In genomic region chr3:192042116-192042515, GRCh38 we compare ENCODE assay signal across 12 cellular contexts.
DNase-seq lines count a peak whose midpoint lies in the region; ATAC-seq and TF ChIP-seq lines count a peak whose summit lies in the region.
"Had no signal": no experiment of that assay in that cellular context is flagged by ENCODE, and none has a peak within 500 bp of the region (broad histone marks: within the 10 kb centered on the region; RNA-seq: fewer than 3 reads in every experiment).

No MANE protein-coding gene starts in this region.

- intact Hi-C loops in OCI-LY7 (cut with micrococcal nuclease; ENCODE audit: unreplicated experiment): loop anchor here (1.0 to 10.0 kb wide), 4 partner anchors 21 to 937 kb away; no protein-coding TSS in a partner anchor

- H3K4me3 ChIP-seq in OCI-LY7 (ENCODE audit: low read depth, low read length, poor library complexity, severe bottlenecking): peak overlapping the region; percentile 6

- no TSS peak for BruUV-seq in OCI-LY7 (replicated peaks; lab: Mats Ljungman, UMichigan)

- no peaks in the 10 kb centered on the region for H3K79me2 ChIP-seq in OCI-LY7 (ENCODE audit: insufficient read depth, low read depth, low read length)

- H3K4me2 ChIP-seq in OCI-LY7 (ENCODE audit: low read length): peak overlapping the region; percentile 45

- no peaks in the 10 kb centered on the region for H3K36me3 Mint-ChIP-seq in nephron progenitor cell (ENCODE audit: low read depth)

- H2AFZ ChIP-seq in OCI-LY7 (ENCODE audit: low read length): peak overlapping the region; percentile 27; the same call in 1 of the 2 replicates

- peak overlapping the region; percentile 85 for H3K27ac ChIP-seq in OCI-LY7 (ENCODE audit: low read depth, low read length, poor library complexity, severe bottlenecking)

- peaks cover 55% of the 10 kb centered on the region; the same call in 1 of the 2 replicates for H3K9me3 ChIP-seq in OCI-LY7 (ENCODE audit: low read length)

- peak; percentile 91 for DNase-seq in OCI-LY7 (ENCODE audit: low spot score)
- no peak for DNase-seq in NCI-H226
- DNase-seq in omental fat pad (ENCODE audit: low spot score): no peak
- no peak for DNase-seq in HEK293T (ENCODE audit: extremely low spot score)
- DNase-seq in nephron progenitor cell: no peak
- DNase-seq: activated effector memory CD4-positive, alpha-beta T cell treated with Interleukin-2 at 50 U/mL for 16 hours; DMS79; HCEC 1CT; NCI-H1105 had no signal

- CTCF ChIA-PET in OCI-LY7 (lab: Charles Lee; ENCODE audit: unreplicated experiment) (no interaction called here), HEK293T (lab: Yijun Ruan, JAX) (no interaction called here)

- POLR2A ChIA-PET in OCI-LY7 (lab: Charles Lee) (interaction anchor here (0.6 to 2.0 kb wide), 7 partner anchors 9 to 143 kb away, joined by 3 to 8 read pairs (median 3); no protein-coding TSS in a partner anchor), HEK293T (lab: Yijun Ruan, JAX) (no interaction called here)

- TF ChIP-seq CTCF in OCI-LY7 (conservative IDR thresholded peaks at IDR 0.05; ENCODE audit: low read length): no peak
- TF ChIP-seq CTCF in omental fat pad (IDR thresholded peaks at IDR 0.05): no peak
- no peak for TF ChIP-seq CTCF in nephron progenitor cell (IDR thresholded peaks at IDR 0.05)

- H3K9me3 Mint-ChIP-seq in nephron progenitor cell: peaks cover 9% of the 10 kb centered on the region

- ATAC-seq in GM18868 (IDR thresholded peaks at IDR 0.05; ENCODE audit: unreplicated experiment) (peak; percentile 98), GM21528 (IDR thresholded peaks at IDR 0.05; ENCODE audit: low FRiP score, unreplicated experiment) (peak; percentile 98), HG03103 (IDR thresholded peaks at IDR 0.05; ENCODE audit: low read depth, unreplicated experiment) (peak; percentile 97), omental fat pad (ENCODE audit: low FRiP score) (no peak)

- H4K20me1 ChIP-seq in OCI-LY7 (ENCODE audit: insufficient read depth, low read length): no peaks in the 10 kb centered on the region

- H3K4me1 ChIP-seq in OCI-LY7 (ENCODE audit: insufficient read depth, low read length, poor library complexity, severe bottlenecking): peaks cover 56% of the 10 kb centered on the region

- H3K9me2 ChIP-seq in OCI-LY7 (ENCODE audit: insufficient read depth, low read length): no peaks in the 10 kb centered on the region

- H3K4me3 Mint-ChIP-seq in nephron progenitor cell: no peak overlapping the region

- H3K36me3 ChIP-seq in OCI-LY7 (ENCODE audit: insufficient read depth, low read length): peaks cover 49% of the 10 kb centered on the region

- peaks cover 3% of the 10 kb centered on the region for H3K27me3 Mint-ChIP-seq in nephron progenitor cell (ENCODE audit: low read depth, poor library complexity)

- H3K4me1 Mint-ChIP-seq in nephron progenitor cell: no peaks in the 10 kb centered on the region

- no peak overlapping the region for H3K27ac Mint-ChIP-seq in nephron progenitor cell

TF ChIP-seq in HEK293T, 16 proteins besides CTCF, POLR2A, EP300 and RAD21:
- TF ChIP-seq L3MBTL2 (conservative IDR thresholded peaks at IDR 0.05): no peak
- no peak for TF ChIP-seq ELF4 (IDR thresholded peaks at IDR 0.05)
- no peak for TF ChIP-seq FOXA1 (IDR thresholded peaks at IDR 0.05)
- TF ChIP-seq BHLHE40 (IDR thresholded peaks at IDR 0.05; ENCODE audit: borderline replicate concordance): no peak
- no peak for TF ChIP-seq CTBP1 (IDR thresholded peaks at IDR 0.05; ENCODE audit: borderline replicate concordance)
- no peak for TF ChIP-seq ZNF384 (IDR thresholded peaks at IDR 0.05)
- TF ChIP-seq SP1 (IDR thresholded peaks at IDR 0.05): no peak
- no peak for TF ChIP-seq NFRKB (IDR thresholded peaks at IDR 0.05)
- no peak for TF ChIP-seq ARNT (IDR thresholded peaks at IDR 0.05)
- TF ChIP-seq SUZ12 (IDR thresholded peaks at IDR 0.05): no peak
- no peak for TF ChIP-seq LEF1 (IDR thresholded peaks at IDR 0.05; ENCODE audit: borderline replicate concordance)
